1 cellular context compared by ENCODE assay signal in the genomic region with DNA sequence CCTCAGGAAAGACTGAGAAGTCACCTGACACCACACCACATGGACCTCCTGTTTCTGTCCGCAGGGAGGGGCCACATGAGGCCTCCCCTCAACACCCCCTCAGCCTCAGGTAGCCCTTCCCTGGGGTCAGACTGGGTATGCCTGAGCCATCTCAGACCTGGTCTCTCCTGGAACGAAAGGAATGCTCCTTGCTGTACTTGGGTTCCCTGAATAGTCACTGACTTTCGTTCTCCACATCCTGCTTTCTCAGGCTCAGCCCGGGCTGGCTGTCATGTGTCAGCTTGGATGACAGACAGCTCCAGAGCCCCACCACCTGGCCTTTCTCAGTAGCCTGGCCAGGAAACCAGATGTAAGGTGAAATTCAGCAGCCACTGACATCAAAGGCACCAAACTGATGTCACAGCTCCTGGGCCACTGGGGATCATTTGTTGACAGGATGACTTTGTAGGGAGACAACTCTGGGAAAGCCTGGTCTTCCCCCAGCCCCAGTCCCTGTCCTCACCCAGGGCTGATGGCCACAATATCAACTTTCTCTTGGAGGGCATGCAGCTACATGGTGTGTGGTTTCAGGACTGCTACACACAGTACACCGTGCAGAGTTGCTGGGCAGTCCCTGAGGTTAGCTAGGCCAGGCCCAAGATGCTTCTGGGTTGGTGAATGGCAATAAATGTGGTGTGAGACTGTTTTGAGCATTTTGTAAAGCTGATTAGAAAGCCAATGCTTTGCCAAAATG.
A peak's percentile ranks its signal among the peaks of the same experiment; 100 is the strongest.
TF ChIP-seq lines count a peak whose summit lies in the region.

No MANE protein-coding gene starts in this region.

TF ChIP-seq in K562, 482 proteins besides CTCF, POLR2A, EP300 and RAD21 (continued from another document and continues in another):
- peak; percentile 47; the same call in 1 of the 2 replicates for TF ChIP-seq PBX2 (CRISPR knock-in tag; IDR thresholded peaks at IDR 0.05; ENCODE audit: low read depth)
- TF ChIP-seq PBX2 (tag; conservative IDR thresholded peaks at IDR 0.05; ENCODE audit: low read depth), result peak; percentile 82
- TF ChIP-seq, protein P1, sequence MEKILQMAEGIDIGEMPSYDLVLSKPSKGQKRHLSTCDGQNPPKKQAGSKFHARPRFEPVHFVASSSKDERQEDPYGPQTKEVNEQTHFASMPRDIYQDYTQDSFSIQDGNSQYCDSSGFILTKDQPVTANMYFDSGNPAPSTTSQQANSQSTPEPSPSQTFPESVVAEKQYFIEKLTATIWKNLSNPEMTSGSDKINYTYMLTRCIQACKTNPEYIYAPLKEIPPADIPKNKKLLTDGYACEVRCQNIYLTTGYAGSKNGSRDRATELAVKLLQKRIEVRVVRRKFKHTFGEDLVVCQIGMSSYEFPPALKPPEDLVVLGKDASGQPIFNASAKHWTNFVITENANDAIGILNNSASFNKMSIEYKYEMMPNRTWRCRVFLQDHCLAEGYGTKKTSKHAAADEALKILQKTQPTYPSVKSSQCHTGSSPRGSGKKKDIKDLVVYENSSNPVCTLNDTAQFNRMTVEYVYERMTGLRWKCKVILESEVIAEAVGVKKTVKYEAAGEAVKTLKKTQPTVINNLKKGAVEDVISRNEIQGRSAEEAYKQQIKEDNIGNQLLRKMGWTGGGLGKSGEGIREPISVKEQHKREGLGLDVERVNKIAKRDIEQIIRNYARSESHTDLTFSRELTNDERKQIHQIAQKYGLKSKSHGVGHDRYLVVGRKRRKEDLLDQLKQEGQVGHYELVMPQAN (IDR thresholded peaks at IDR 0.05; ENCODE audit: borderline replicate concordance), result peak; percentile 56; the same call in 1 of the 2 replicates
- TF ChIP-seq SMAD1 (IDR thresholded peaks at IDR 0.05; ENCODE audit: low read depth, low read length, partially characterized antibody), result no peak
- no peak for TF ChIP-seq NR0B1 (IDR thresholded peaks at IDR 0.05; ENCODE audit: partially characterized antibody)
- peak; percentile 51 for TF ChIP-seq EP400 (IDR thresholded peaks at IDR 0.05)
- TF ChIP-seq, protein P2, sequence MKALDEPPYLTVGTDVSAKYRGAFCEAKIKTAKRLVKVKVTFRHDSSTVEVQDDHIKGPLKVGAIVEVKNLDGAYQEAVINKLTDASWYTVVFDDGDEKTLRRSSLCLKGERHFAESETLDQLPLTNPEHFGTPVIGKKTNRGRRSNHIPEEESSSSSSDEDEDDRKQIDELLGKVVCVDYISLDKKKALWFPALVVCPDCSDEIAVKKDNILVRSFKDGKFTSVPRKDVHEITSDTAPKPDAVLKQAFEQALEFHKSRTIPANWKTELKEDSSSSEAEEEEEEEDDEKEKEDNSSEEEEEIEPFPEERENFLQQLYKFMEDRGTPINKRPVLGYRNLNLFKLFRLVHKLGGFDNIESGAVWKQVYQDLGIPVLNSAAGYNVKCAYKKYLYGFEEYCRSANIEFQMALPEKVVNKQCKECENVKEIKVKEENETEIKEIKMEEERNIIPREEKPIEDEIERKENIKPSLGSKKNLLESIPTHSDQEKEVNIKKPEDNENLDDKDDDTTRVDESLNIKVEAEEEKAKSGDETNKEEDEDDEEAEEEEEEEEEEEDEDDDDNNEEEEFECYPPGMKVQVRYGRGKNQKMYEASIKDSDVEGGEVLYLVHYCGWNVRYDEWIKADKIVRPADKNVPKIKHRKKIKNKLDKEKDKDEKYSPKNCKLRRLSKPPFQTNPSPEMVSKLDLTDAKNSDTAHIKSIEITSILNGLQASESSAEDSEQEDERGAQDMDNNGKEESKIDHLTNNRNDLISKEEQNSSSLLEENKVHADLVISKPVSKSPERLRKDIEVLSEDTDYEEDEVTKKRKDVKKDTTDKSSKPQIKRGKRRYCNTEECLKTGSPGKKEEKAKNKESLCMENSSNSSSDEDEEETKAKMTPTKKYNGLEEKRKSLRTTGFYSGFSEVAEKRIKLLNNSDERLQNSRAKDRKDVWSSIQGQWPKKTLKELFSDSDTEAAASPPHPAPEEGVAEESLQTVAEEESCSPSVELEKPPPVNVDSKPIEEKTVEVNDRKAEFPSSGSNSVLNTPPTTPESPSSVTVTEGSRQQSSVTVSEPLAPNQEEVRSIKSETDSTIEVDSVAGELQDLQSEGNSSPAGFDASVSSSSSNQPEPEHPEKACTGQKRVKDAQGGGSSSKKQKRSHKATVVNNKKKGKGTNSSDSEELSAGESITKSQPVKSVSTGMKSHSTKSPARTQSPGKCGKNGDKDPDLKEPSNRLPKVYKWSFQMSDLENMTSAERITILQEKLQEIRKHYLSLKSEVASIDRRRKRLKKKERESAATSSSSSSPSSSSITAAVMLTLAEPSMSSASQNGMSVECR (CRISPR knock-in tag; IDR thresholded peaks at IDR 0.05), result peak; percentile 29; the same call in 1 of the 2 replicates
- TF ChIP-seq C11orf30 (IDR thresholded peaks at IDR 0.05; ENCODE audit: low read depth), result no peak
- TF ChIP-seq JUNB (CRISPR knock-in tag; conservative IDR thresholded peaks at IDR 0.05), result no peak
- TF ChIP-seq MAFK (IDR thresholded peaks at IDR 0.05; ENCODE audit: low read length), result no peak
- TF ChIP-seq, protein P3, sequence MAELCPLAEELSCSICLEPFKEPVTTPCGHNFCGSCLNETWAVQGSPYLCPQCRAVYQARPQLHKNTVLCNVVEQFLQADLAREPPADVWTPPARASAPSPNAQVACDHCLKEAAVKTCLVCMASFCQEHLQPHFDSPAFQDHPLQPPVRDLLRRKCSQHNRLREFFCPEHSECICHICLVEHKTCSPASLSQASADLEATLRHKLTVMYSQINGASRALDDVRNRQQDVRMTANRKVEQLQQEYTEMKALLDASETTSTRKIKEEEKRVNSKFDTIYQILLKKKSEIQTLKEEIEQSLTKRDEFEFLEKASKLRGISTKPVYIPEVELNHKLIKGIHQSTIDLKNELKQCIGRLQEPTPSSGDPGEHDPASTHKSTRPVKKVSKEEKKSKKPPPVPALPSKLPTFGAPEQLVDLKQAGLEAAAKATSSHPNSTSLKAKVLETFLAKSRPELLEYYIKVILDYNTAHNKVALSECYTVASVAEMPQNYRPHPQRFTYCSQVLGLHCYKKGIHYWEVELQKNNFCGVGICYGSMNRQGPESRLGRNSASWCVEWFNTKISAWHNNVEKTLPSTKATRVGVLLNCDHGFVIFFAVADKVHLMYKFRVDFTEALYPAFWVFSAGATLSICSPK (IDR thresholded peaks at IDR 0.05; ENCODE audit: borderline replicate concordance), result no peak
- no peak for TF ChIP-seq ZNF280B (CRISPR knock-in tag; IDR thresholded peaks at IDR 0.05)
- TF ChIP-seq KLF16 (IDR thresholded peaks at IDR 0.05), result no peak
- no peak for TF ChIP-seq ARID2 (IDR thresholded peaks at IDR 0.05)
- TF ChIP-seq HDAC2 (IDR thresholded peaks at IDR 0.05), result no peak
- no peak for TF ChIP-seq FOXA3 (CRISPR knock-in tag; conservative IDR thresholded peaks at IDR 0.05 in 1 of 2, IDR thresholded peaks at IDR 0.05 in 1 of 2)
- TF ChIP-seq RCOR1 (IDR thresholded peaks at IDR 0.05; ENCODE audit: borderline replicate concordance in 1 of 2, low read depth in 2 of 2, low read length in 2 of 2), result 0 out of 4 replicates have a peak, but pooled peaks of 1 of the 2 experiments have one; percentile 26
- TF ChIP-seq, protein P4, sequence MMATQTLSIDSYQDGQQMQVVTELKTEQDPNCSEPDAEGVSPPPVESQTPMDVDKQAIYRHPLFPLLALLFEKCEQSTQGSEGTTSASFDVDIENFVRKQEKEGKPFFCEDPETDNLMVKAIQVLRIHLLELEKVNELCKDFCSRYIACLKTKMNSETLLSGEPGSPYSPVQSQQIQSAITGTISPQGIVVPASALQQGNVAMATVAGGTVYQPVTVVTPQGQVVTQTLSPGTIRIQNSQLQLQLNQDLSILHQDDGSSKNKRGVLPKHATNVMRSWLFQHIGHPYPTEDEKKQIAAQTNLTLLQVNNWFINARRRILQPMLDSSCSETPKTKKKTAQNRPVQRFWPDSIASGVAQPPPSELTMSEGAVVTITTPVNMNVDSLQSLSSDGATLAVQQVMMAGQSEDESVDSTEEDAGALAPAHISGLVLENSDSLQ (IDR thresholded peaks at IDR 0.05), result peak; percentile 97
- peak; percentile 33; the same call in 1 of the 2 replicates for TF ChIP-seq ETV1 (tag; conservative IDR thresholded peaks at IDR 0.05; ENCODE audit: low read depth)
- TF ChIP-seq POLR2AphosphoS2 (IDR thresholded peaks at IDR 0.05; ENCODE audit: low read length), result no peak
- TF ChIP-seq TBP (optimal IDR thresholded peaks at IDR 0.05; ENCODE audit: low read depth, low read length), result no peak
- TF ChIP-seq MTF1 (CRISPR knock-in tag; IDR thresholded peaks at IDR 0.05; ENCODE audit: borderline replicate concordance), result no peak
- TF ChIP-seq MAFG (tag; conservative IDR thresholded peaks at IDR 0.05), result no peak
- no peak for TF ChIP-seq GTF2F1 (IDR thresholded peaks at IDR 0.05; ENCODE audit: low read depth, low read length)
- peak; percentile 72; the same call in 1 of the 2 replicates for TF ChIP-seq RAD51 (IDR thresholded peaks at IDR 0.05; ENCODE audit: borderline replicate concordance, low read depth)
- TF ChIP-seq TCF3 (CRISPR knock-in tag; IDR thresholded peaks at IDR 0.05), result no peak
- TF ChIP-seq CREM (IDR thresholded peaks at IDR 0.05; ENCODE audit: low read depth), result peak; percentile 21; the same call in 1 of the 2 replicates
- TF ChIP-seq HNRNPLL (IDR thresholded peaks at IDR 0.05; ENCODE audit: low read depth, low read length, poor library complexity, severe bottlenecking), result no peak
- 0 out of 2 replicates have a peak, but pooled peaks have one; percentile 45 for TF ChIP-seq ZNF76 (CRISPR knock-in tag; IDR thresholded peaks at IDR 0.05; ENCODE audit: borderline replicate concordance)
- no peak for TF ChIP-seq ZHX1 (conservative IDR thresholded peaks at IDR 0.05; ENCODE audit: low read length)
- TF ChIP-seq UBTF (IDR thresholded peaks at IDR 0.05; ENCODE audit: borderline replicate concordance in 1 of 2, low read depth in 2 of 2, low read length in 2 of 2), result no peak
- TF ChIP-seq NR1H2 (CRISPR knock-in tag; IDR thresholded peaks at IDR 0.05), result no peak
- no peak for TF ChIP-seq ZNF717 (CRISPR knock-in tag; IDR thresholded peaks at IDR 0.05)
